In genomic region chr11:33936745-33937612, GRCh38 we compare ENCODE assay signal across 9 cellular contexts. TPM values are rescaled to one million over a fixed set of nuclear protein-coding genes. Genes with fewer than 3 reads are reported as not detected.
DNase-seq lines count a peak whose midpoint lies in the region; ATAC-seq, FAIRE-seq and TF ChIP-seq lines count a peak whose summit lies in the region.
"Had no signal": no experiment of that assay in that cellular context is flagged by ENCODE, and none has a peak within 500 bp of the region (broad histone marks: within the 10 kb centered on the region; RNA-seq: fewer than 3 reads in every experiment).

No MANE protein-coding gene starts in this region.

- H3K4me3 ChIP-seq in pancreas: no peak overlapping the region

- no peaks in the 10 kb centered on the region for H3K4me1 ChIP-seq in pancreas

- WGBS in pancreas, 2 donors: 28 to 29% methylated on average over 14 of the region's 14 CpGs

- no peaks in the 10 kb centered on the region for H3K36me3 ChIP-seq in pancreas

- ATAC-seq in pancreas: peak in 3 of 4 donors; percentile 47 to 68 (median 59)
- no peak for ATAC-seq in HG03045 (IDR thresholded peaks at IDR 0.05; ENCODE audit: unreplicated experiment)
- no peak for ATAC-seq in stimulated activated naive CD8-positive, alpha-beta T cell treated with anti-CD3 and anti-CD28 coated beads, Interleukin-15, Interleukin-2, amounts not matched to agents 100 U/mL and 50 U/mL, for 24 hours

- peak; percentile 48 for DNase-seq in DMS153 (lab: John Stamatoyannopoulos, UW)
- peak; percentile 82 for DNase-seq in NCI-H82 (lab: John Stamatoyannopoulos, UW)
- DNase-seq in fibroblast of peridontal ligament (ENCODE audit: extremely low read depth): peak; percentile 48
- DNase-seq in pancreas: peak in 2 of 6 donors; percentile 15 to 16
- DNase-seq in stimulated activated naive CD8-positive, alpha-beta T cell treated with anti-CD3 and anti-CD28 coated beads, Interleukin-15, Interleukin-2, amounts not matched to agents 100 U/mL and 50 U/mL, for 24 hours: no peak
- no peak for DNase-seq in activated CD8-positive, alpha-beta memory T cell treated with anti-CD3 and anti-CD28 coated beads, Interleukin-2, amount 50 U/mL, for 4 hours
- DNase-seq in stimulated activated CD8-positive, alpha-beta memory T cell treated with anti-CD3 and anti-CD28 coated beads, Interleukin-4, amount 100 ng/mL, for 48 hours: no peak
- DNase-seq: SHP77 treated with DMSO at 0.1 percent for 48 hours had no signal

- H3K9me3 ChIP-seq in pancreas: no peaks in the 10 kb centered on the region

- no peak for FAIRE-seq in pancreas (lab: Jason Lieb, UNC)

- intact Hi-C loops in pancreas (cut with DNase I): no loop called here

- H3K27ac ChIP-seq in pancreas: no peak overlapping the region

- no peaks in the 10 kb centered on the region for H3K27me3 ChIP-seq in pancreas

- no peak for TF ChIP-seq CTCF in pancreas (IDR thresholded peaks at IDR 0.05)

RNA-seq across cellular contexts. Expression of gene LMO2, which starts 45.1 kb away (rescaled TPM):
- total RNA-seq in pancreas: 10 to 100 TPM in 1 of 6 donors, 1 to 10 TPM in 5; 2.4 to 11.5 (median 5.0) TPM
- 10 to 100 TPM; 10.8 to 24.3 TPM for polyA plus RNA-seq in pancreas

Comparison
In these comparisons a context has a peak if more than half of its experiments do, and no peak if none do; other contexts are left out.
1. DNase-seq: peak in DMS153 (single experiment), NCI-H82 (single experiment) and fibroblast of peridontal ligament (single experiment); none in stimulated activated naive CD8-positive, alpha-beta T cell treated with anti-CD3 and anti-CD28 coated beads, Interleukin-15, Interleukin-2, amounts not matched to agents 100 U/mL and 50 U/mL, for 24 hours (single experiment), activated CD8-positive, alpha-beta memory T cell treated with anti-CD3 and anti-CD28 coated beads, Interleukin-2, amount 50 U/mL, for 4 hours (single experiment) and stimulated activated CD8-positive, alpha-beta memory T cell treated with anti-CD3 and anti-CD28 coated beads, Interleukin-4, amount 100 ng/mL, for 48 hours (single experiment).
2. ATAC-seq: peak in pancreas (3 of 4); none in HG03045 (single experiment) and stimulated activated naive CD8-positive, alpha-beta T cell treated with anti-CD3 and anti-CD28 coated beads, Interleukin-15, Interleukin-2, amounts not matched to agents 100 U/mL and 50 U/mL, for 24 hours (single experiment).